In genomic region chr14:22978487-22978837, GRCh38 we compare ENCODE assay signal across 1 cellular context.
TF ChIP-seq lines count a peak whose summit lies in the region.

No MANE protein-coding gene starts in this region.

TF ChIP-seq in HepG2, 621 proteins besides CTCF, POLR2A, EP300 and RAD21 (continued from another document):
- TF ChIP-seq ZHX1 (CRISPR knock-in tag; IDR thresholded peaks at IDR 0.05; ENCODE audit: low read depth): no peak
- TF ChIP-seq ZBED4 (CRISPR knock-in tag; IDR thresholded peaks at IDR 0.05; ENCODE audit: borderline replicate concordance): 0 out of 2 replicates have a peak, but pooled peaks have one; percentile 14
- no peak for TF ChIP-seq LRRFIP1 (CRISPR knock-in tag; conservative IDR thresholded peaks at IDR 0.05)
- TF ChIP-seq PPARG (CRISPR knock-in tag; conservative IDR thresholded peaks at IDR 0.05): no peak
- TF ChIP-seq ATF5 (CRISPR knock-in tag; IDR thresholded peaks at IDR 0.05; ENCODE audit: low read depth): 0 out of 2 replicates have a peak, but pooled peaks have one; percentile 23
- 0 out of 2 replicates have a peak, but pooled peaks have one; percentile 3 for TF ChIP-seq BCL6 (CRISPR knock-in tag; IDR thresholded peaks at IDR 0.05)
- TF ChIP-seq, protein P1, sequence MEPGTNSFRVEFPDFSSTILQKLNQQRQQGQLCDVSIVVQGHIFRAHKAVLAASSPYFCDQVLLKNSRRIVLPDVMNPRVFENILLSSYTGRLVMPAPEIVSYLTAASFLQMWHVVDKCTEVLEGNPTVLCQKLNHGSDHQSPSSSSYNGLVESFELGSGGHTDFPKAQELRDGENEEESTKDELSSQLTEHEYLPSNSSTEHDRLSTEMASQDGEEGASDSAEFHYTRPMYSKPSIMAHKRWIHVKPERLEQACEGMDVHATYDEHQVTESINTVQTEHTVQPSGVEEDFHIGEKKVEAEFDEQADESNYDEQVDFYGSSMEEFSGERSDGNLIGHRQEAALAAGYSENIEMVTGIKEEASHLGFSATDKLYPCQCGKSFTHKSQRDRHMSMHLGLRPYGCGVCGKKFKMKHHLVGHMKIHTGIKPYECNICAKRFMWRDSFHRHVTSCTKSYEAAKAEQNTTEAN (CRISPR knock-in tag; conservative IDR thresholded peaks at IDR 0.05): no peak
- peak in 1 of 2 experiments; percentile 18; a peak in 1 of 4 replicates for TF ChIP-seq NR2F1 (CRISPR knock-in tag; IDR thresholded peaks at IDR 0.05)
